Comparison of ENCODE assay signal across 8 cellular contexts in genomic region chr22:46748948-46749681, GRCh38.
DNase-seq lines count a peak whose midpoint lies in the region; ATAC-seq and TF ChIP-seq lines count a peak whose summit lies in the region.

No MANE protein-coding gene starts in this region.

- H3K9ac ChIP-seq in DND-41 (ENCODE audit: low read depth, low read length) (peak overlapping the region; percentile 23), parathyroid adenoma (no peak overlapping the region)

- no peaks in the 10 kb centered on the region for H3K9me3 Mint-ChIP-seq in central memory CD8-positive, alpha-beta T cell

- H4K20me1 ChIP-seq in DND-41 (ENCODE audit: insufficient read depth, low read length) = no peaks in the 10 kb centered on the region

- DNase-seq in DND-41 (peak; percentile 71), T-helper 22 cell (ENCODE audit: low read depth) (peak; percentile 50), anterior cingulate cortex (lab: John Stamatoyannopoulos, UW) (no peak), DMS 273 treated with DMSO at 0.1 percent for 48 hours (lab: John Stamatoyannopoulos, UW) (no peak), tibial artery (no peak), RPMI8226 (no peak)
- DNase-seq in central memory CD8-positive, alpha-beta T cell (ENCODE audit: low spot score in 2 of 2) = peak; percentile 28 to 67

- H3K36me3 Mint-ChIP-seq in central memory CD8-positive, alpha-beta T cell (ENCODE audit: insufficient read depth) = peaks cover 6% of the 10 kb centered on the region

- H3K27ac Mint-ChIP-seq in central memory CD8-positive, alpha-beta T cell (ENCODE audit: low read depth) = peak overlapping the region; percentile 97

- no peaks in the 10 kb centered on the region for H3K27me3 ChIP-seq in DND-41 (ENCODE audit: insufficient read depth, low read length, poor library complexity)
- no peaks in the 10 kb centered on the region for H3K27me3 ChIP-seq in parathyroid adenoma (ENCODE audit: control insufficient read depth, insufficient read depth, low read length)
- peaks cover 0 to 25% of the 10 kb centered on the region in 2 donors for H3K27me3 ChIP-seq in tibial artery

- H3K4me1 ChIP-seq in DND-41 (ENCODE audit: insufficient read depth, low read length) (peaks cover 16% of the 10 kb centered on the region), parathyroid adenoma (no peaks in the 10 kb centered on the region), tibial artery (peaks cover 5 to 28% (median 19%) of the 10 kb centered on the region in 4 donors)

- intact Hi-C loops in tibial artery (cut with DNase I; ENCODE audit: low total_unique reads) = no loop called here

- H3K27ac ChIP-seq in DND-41 (ENCODE audit: low read length) = peak overlapping the region; percentile 70
- peak overlapping the region; percentile 36 for H3K27ac ChIP-seq in parathyroid adenoma
- no peak overlapping the region for H3K27ac ChIP-seq in tibial artery

- H2AFZ ChIP-seq in DND-41 (ENCODE audit: low read depth, low read length) (peak overlapping the region; percentile 59), parathyroid adenoma (no peak overlapping the region)

- H3K4me2 ChIP-seq in DND-41 (ENCODE audit: insufficient read depth, low read length) = peak overlapping the region; percentile 38
- H3K4me2 ChIP-seq in parathyroid adenoma (ENCODE audit: low read length) = no peak overlapping the region

- H3K4me1 Mint-ChIP-seq in central memory CD8-positive, alpha-beta T cell = peaks cover 29% of the 10 kb centered on the region

- H3K27me3 Mint-ChIP-seq in central memory CD8-positive, alpha-beta T cell = no peaks in the 10 kb centered on the region

- H3K9me3 ChIP-seq in DND-41 (ENCODE audit: insufficient read depth, low read length, severe bottlenecking) (no peaks in the 10 kb centered on the region), parathyroid adenoma (ENCODE audit: control insufficient read depth, low read length) (no peaks in the 10 kb centered on the region), tibial artery (no peaks in the 10 kb centered on the region)

- peak; percentile 90 for ATAC-seq in DND-41 (ENCODE audit: insufficient read depth, low read depth)
- ATAC-seq in central memory CD8-positive, alpha-beta T cell (replicated peaks; ENCODE audit: extremely low read depth, poor library complexity, severe bottlenecking) = peak; percentile 98

- peak overlapping the region; percentile 70 for H3K4me3 Mint-ChIP-seq in central memory CD8-positive, alpha-beta T cell

- H3K4me3 ChIP-seq in DND-41 (ENCODE audit: low read depth in 1 of 2, low read length in 2 of 2) (peak overlapping the region in 1 of 2 experiments; percentile 8; a peak in 1 of 4 replicates), parathyroid adenoma (ENCODE audit: low read depth, low read length) (no peak overlapping the region), tibial artery (no peak overlapping the region)

- no peaks in the 10 kb centered on the region for H3K36me3 ChIP-seq in DND-41 (ENCODE audit: insufficient read depth, low read length)
- no peaks in the 10 kb centered on the region for H3K36me3 ChIP-seq in parathyroid adenoma (ENCODE audit: control insufficient read depth, insufficient read depth, low read length)
- no peaks in the 10 kb centered on the region for H3K36me3 ChIP-seq in tibial artery

- H3K79me2 ChIP-seq in DND-41 (ENCODE audit: insufficient read depth, low read length) (no peaks in the 10 kb centered on the region), parathyroid adenoma (no peaks in the 10 kb centered on the region)

- no peak for TF ChIP-seq CTCF in DND-41 (IDR thresholded peaks at IDR 0.05; ENCODE audit: borderline replicate concordance, extremely low read depth, low read length, poor library complexity, severe bottlenecking)
- TF ChIP-seq CTCF in parathyroid adenoma (IDR thresholded peaks at IDR 0.05) = no peak
- no peak for TF ChIP-seq CTCF in tibial artery (IDR thresholded peaks at IDR 0.05)

Comparison
In these comparisons a context has a peak if more than half of its experiments do, and no peak if none do; other contexts are left out.
1. DNase-seq: peak in DND-41 (single experiment), T-helper 22 cell (single experiment) and central memory CD8-positive, alpha-beta T cell (2 of 2); none in anterior cingulate cortex (0 of 58), DMS 273 treated with DMSO at 0.1 percent for 48 hours (single experiment), tibial artery (0 of 2) and RPMI8226 (single experiment).
2. H3K27ac ChIP-seq: peak in DND-41 (single experiment) and parathyroid adenoma (single experiment); none in tibial artery (0 of 2).